In the genomic region with DNA sequence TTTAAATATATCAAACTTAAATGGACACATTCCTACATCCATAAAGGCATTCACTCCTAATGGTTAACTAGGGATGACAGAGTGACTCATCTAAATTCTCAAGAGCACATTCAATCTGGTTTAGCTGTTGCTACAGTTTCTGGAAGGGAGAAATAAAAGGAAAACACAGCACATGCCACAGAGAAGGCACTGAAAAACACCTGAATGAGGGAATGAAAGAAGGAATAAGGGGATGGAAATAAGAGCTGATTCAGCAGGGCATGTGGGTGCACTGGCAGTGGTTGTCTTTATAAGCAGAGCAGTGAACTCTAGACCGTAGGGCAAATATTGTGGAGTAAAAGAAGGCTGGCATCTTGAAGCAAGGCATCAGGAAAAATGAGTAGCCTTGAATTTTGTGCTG, we compare ENCODE assay signal across 13 cellular contexts.
DNase-seq lines count a peak whose midpoint lies in the region; ATAC-seq, FAIRE-seq and TF ChIP-seq lines count a peak whose summit lies in the region.
"Had no signal": no experiment of that assay in that cellular context is flagged by ENCODE, and none has a peak within 500 bp of the region (broad histone marks: within the 10 kb centered on the region; RNA-seq: fewer than 3 reads in every experiment).

No MANE protein-coding gene starts in this region.

- TF ChIP-seq EP300 in K562 (IDR thresholded peaks at IDR 0.05; ENCODE audit: low read length) = no peak

- H3K4me2 ChIP-seq in K562 (ENCODE audit: insufficient read depth, low read length) = no peak overlapping the region

- H3K27me3 ChIP-seq in ACC112 (ENCODE audit: insufficient read depth, low read length) = no peaks in the 10 kb centered on the region
- no peaks in the 10 kb centered on the region for H3K27me3 ChIP-seq in K562 (ENCODE audit: control insufficient read depth in 2 of 2, insufficient read depth in 2 of 2, low read length in 2 of 2)
- H3K27me3 ChIP-seq: neutrophil had no signal

- H3K4me3 ChIP-seq in ACC112 (ENCODE audit: low read depth, low read length) = no peak overlapping the region
- H3K4me3 ChIP-seq in K562 = no peak overlapping the region

- H2AFZ ChIP-seq in ACC112 (ENCODE audit: low read length, unreplicated experiment) (no peak overlapping the region), K562 (ENCODE audit: low read depth, low read length) (no peak overlapping the region)

- H3K27ac ChIP-seq in ACC112 (ENCODE audit: low read depth, low read length) (peak overlapping the region; percentile 58), K562 (ENCODE audit: extremely low read depth, low read depth, low read length) (no peak overlapping the region)

- TF ChIP-seq POLR2A in K562 (conservative IDR thresholded peaks at IDR 0.05) = no peak

- in situ Hi-C loops in K562 (cut with MboI) = no loop called here

- intact Hi-C loops in K562 (cut with micrococcal nuclease) = no loop called here

- POLR2A ChIA-PET in K562 (lab: Yijun Ruan, JAX) = interaction anchor here (0.8 to 1.4 kb wide), 3 partner anchors 10 to 137 kb away, joined by 3 read pairs; no protein-coding TSS in a partner anchor

- peaks cover 32% of the 10 kb centered on the region for H3K4me1 ChIP-seq in ACC112 (ENCODE audit: control insufficient read depth, insufficient read depth, low read length, unreplicated experiment)
- no peaks in the 10 kb centered on the region for H3K4me1 ChIP-seq in K562 (replicated peaks in 1 of 2; ENCODE audit: control insufficient read depth in 2 of 2, insufficient read depth in 2 of 2, low read length in 2 of 2)

- DNase-seq in HK-2 (ENCODE audit: unreplicated experiment) (peak; percentile 11), K562 (ENCODE audit: extremely low read depth in 1 of 4, low spot score in 3 of 4) (no peak), kidney tubule cell (ENCODE audit: low spot score) (peak; percentile 87), NCI-H2227 treated with DMSO at 0.1 percent for 48 hours (lab: John Stamatoyannopoulos, UW) (no peak)
- DNase-seq in stimulated activated CD8-positive, alpha-beta memory T cell treated with anti-CD3 and anti-CD28 coated beads, Interleukin-4, amount 100 ng/mL, for 48 hours = no peak
- DNase-seq: activated CD8-positive, alpha-beta T cell treated with anti-CD3 and anti-CD28 coated beads for 36 hours; activated naive CD4-positive, alpha-beta T cell treated with Interleukin-2 at 50 U/mL for 16 hours; NCI-H1048; stimulated activated naive CD8-positive, alpha-beta T cell treated with anti-CD3 and anti-CD28 coated beads, Interleukin-15, amount 100 ng/mL, for 72 hours had no signal

- CTCF ChIA-PET in K562 (lab: Yijun Ruan, JAX; ENCODE audit: low intra/inter-chr PET ratio) = no interaction called here

- no peaks in the 10 kb centered on the region for H3K9me1 ChIP-seq in K562 (ENCODE audit: control insufficient read depth, insufficient read depth, low read length)

- H3K79me2 ChIP-seq in ACC112 (ENCODE audit: control insufficient read depth, insufficient read depth, low read length, unreplicated experiment) = no peaks in the 10 kb centered on the region
- H3K79me2 ChIP-seq in K562 (ENCODE audit: control insufficient read depth, insufficient read depth, low read length) = no peaks in the 10 kb centered on the region; the same call in 2 of the 3 replicates

- BruUV-seq in K562 (replicated peaks; lab: Mats Ljungman, UMichigan) = no TSS peak

- no peaks in the 10 kb centered on the region for H3K9me3 ChIP-seq in K562 (replicated peaks; ENCODE audit: control insufficient read depth, insufficient read depth, low read depth, low read length)
- H3K9me3 ChIP-seq: neutrophil had no signal

- no peaks in the 10 kb centered on the region for H4K20me1 ChIP-seq in K562 (replicated peaks; ENCODE audit: control insufficient read depth, insufficient read depth, low read length)

- FAIRE-seq in K562 (lab: Jason Lieb, UNC) = no peak

- no peak for TF ChIP-seq CTCF in K562 (IDR thresholded peaks at IDR 0.05 in 2 of 3, conservative IDR thresholded peaks at IDR 0.05 in 1 of 3; ENCODE audit: insufficient read depth in 2 of 3, low read depth in 1 of 3, low read length in 3 of 3)

- H3K36me3 ChIP-seq in ACC112 (ENCODE audit: insufficient read depth, low read length) (no peaks in the 10 kb centered on the region), K562 (ENCODE audit: control insufficient read depth, insufficient read depth, low read length) (peaks cover 14% of the 10 kb centered on the region; the same call in 2 of the 3 replicates)
- H3K36me3 ChIP-seq: neutrophil had no signal

- ATAC-seq in K562 (no peak), GM21381 (IDR thresholded peaks at IDR 0.05; ENCODE audit: unreplicated experiment) (no peak), HG03520 (IDR thresholded peaks at IDR 0.05; ENCODE audit: unreplicated experiment) (no peak)
- ATAC-seq: activated CD8-positive, alpha-beta T cell treated with anti-CD3 and anti-CD28 coated beads for 36 hours; stimulated activated naive CD8-positive, alpha-beta T cell treated with anti-CD3 and anti-CD28 coated beads, Interleukin-15, amount 100 ng/mL, for 72 hours had no signal

- TF ChIP-seq RAD21 in K562 (CRISPR knock-in tag; conservative IDR thresholded peaks at IDR 0.05 in 1 of 2, IDR thresholded peaks at IDR 0.05 in 1 of 2) = no peak

- H3K9ac ChIP-seq in K562 (ENCODE audit: insufficient read depth in 1 of 2, low read depth in 2 of 2, low read length in 2 of 2) = no peak overlapping the region

- WGBS in K562 (ENCODE audit: insufficient coverage, low coverage, missing lambda C conversion rate) = 88% methylated on average over 1 of the region's 1 CpG

TF ChIP-seq in K562, 482 proteins besides CTCF, POLR2A, EP300 and RAD21:
- TF ChIP-seq, protein P1, sequence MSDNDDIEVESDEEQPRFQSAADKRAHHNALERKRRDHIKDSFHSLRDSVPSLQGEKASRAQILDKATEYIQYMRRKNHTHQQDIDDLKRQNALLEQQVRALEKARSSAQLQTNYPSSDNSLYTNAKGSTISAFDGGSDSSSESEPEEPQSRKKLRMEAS (CRISPR knock-in tag; IDR thresholded peaks at IDR 0.05) = no peak
- no peak for TF ChIP-seq RUNX1 (IDR thresholded peaks at IDR 0.05; ENCODE audit: low read depth)
- peak; percentile 37; the same call in 1 of the 2 replicates for TF ChIP-seq MAFG (tag; conservative IDR thresholded peaks at IDR 0.05)
- TF ChIP-seq C11orf30 (IDR thresholded peaks at IDR 0.05; ENCODE audit: low read depth) = peak; percentile 37; the same call in 1 of the 2 replicates
- peak; percentile 58 for TF ChIP-seq ZNF316 (IDR thresholded peaks at IDR 0.05)
TF ChIP-seq in K562: peak in this region for 3.

Comparison
In these comparisons a context has a peak if more than half of its experiments do, and no peak if none do; other contexts are left out.
1. DNase-seq: peak in HK-2 (single experiment) and kidney tubule cell (single experiment); none in K562 (0 of 4), stimulated activated CD8-positive, alpha-beta memory T cell treated with anti-CD3 and anti-CD28 coated beads, Interleukin-4, amount 100 ng/mL, for 48 hours (single experiment) and NCI-H2227 treated with DMSO at 0.1 percent for 48 hours (single experiment).